In genomic region chr6:40779399-40779798, GRCh38 we compare ENCODE assay signal across 15 cellular contexts.
DNase-seq lines count a peak whose midpoint lies in the region; ATAC-seq and TF ChIP-seq lines count a peak whose summit lies in the region.
"Had no signal": no experiment of that assay in that cellular context is flagged by ENCODE, and none has a peak within 500 bp of the region (broad histone marks: within the 10 kb centered on the region; RNA-seq: fewer than 3 reads in every experiment).

No MANE protein-coding gene starts in this region.

- H3K27ac ChIP-seq in foreskin keratinocyte (no peak overlapping the region), lower lobe of right lung (no peak overlapping the region)
- H3K27ac ChIP-seq: Peyer's patch, upper lobe of right lung had no signal

- TF ChIP-seq CTCF in HFF-Myc (IDR thresholded peaks at IDR 0.05; ENCODE audit: low read depth, low read length, missing control alignments) (no peak), foreskin keratinocyte (conservative IDR thresholded peaks at IDR 0.05) (no peak), lower lobe of right lung (IDR thresholded peaks at IDR 0.05) (no peak)

- peak; percentile 70 for DNase-seq in 8988T
- DNase-seq in HFF-Myc (ENCODE audit: extremely low read depth, low read depth) = peak; percentile 7
- peak; percentile 11 for DNase-seq in amniotic epithelial cell (ENCODE audit: low read depth)
- peak; percentile 24 to 73 for DNase-seq in foreskin keratinocyte
- no peak for DNase-seq in lower lobe of right lung
- DNase-seq in GDM1 (lab: John Stamatoyannopoulos, UW) = no peak
- no peak for DNase-seq in NCI-H2196 (lab: John Stamatoyannopoulos, UW; ENCODE audit: unreplicated experiment)
- DNase-seq: activated CD8-positive, alpha-beta T cell treated with anti-CD3 and anti-CD28 coated beads for 36 hours; GOT3; head of caudate nucleus; NCI-H510A treated with DMSO at 0.1 percent for 48 hours; occipital lobe; Peyer's patch; upper lobe of right lung had no signal

- H3K27me3 ChIP-seq in foreskin keratinocyte (peaks cover 9% of the 10 kb centered on the region), lower lobe of right lung (ENCODE audit: low read depth) (peaks cover 4% of the 10 kb centered on the region)
- H3K27me3 ChIP-seq: Peyer's patch had no signal

- ATAC-seq in foreskin keratinocyte = peak; percentile 88
- ATAC-seq in lower lobe of right lung = no peak
- ATAC-seq in activated CD4-positive, CD25-positive, alpha-beta regulatory T cell treated with anti-CD3 and anti-CD28 coated beads, Interleukin-2, amount 50 U/mL, for 24 hours = no peak
- ATAC-seq: activated CD8-positive, alpha-beta T cell treated with anti-CD3 and anti-CD28 coated beads for 36 hours; upper lobe of right lung had no signal

- H3K4me1 ChIP-seq in foreskin keratinocyte (peaks cover 6% of the 10 kb centered on the region), lower lobe of right lung (no peaks in the 10 kb centered on the region)
- H3K4me1 ChIP-seq: Peyer's patch, upper lobe of right lung had no signal

- H3K9me3 ChIP-seq in lower lobe of right lung = no peaks in the 10 kb centered on the region
- H3K9me3 ChIP-seq: Peyer's patch, upper lobe of right lung had no signal

- intact Hi-C loops in lower lobe of right lung (cut with DNase I) = no loop called here

- no peaks in the 10 kb centered on the region for H3K36me3 ChIP-seq in lower lobe of right lung
- H3K36me3 ChIP-seq: Peyer's patch, upper lobe of right lung had no signal

- H3K4me3 ChIP-seq in HFF-Myc (replicated peaks; ENCODE audit: low read depth, low read length) (no peak overlapping the region), lower lobe of right lung (no peak overlapping the region)
- H3K4me3 ChIP-seq: Peyer's patch, upper lobe of right lung had no signal

Comparison
In these comparisons a context has a peak if more than half of its experiments do, and no peak if none do; other contexts are left out.
1. DNase-seq: peak in 8988T (single experiment), HFF-Myc (single experiment), amniotic epithelial cell (single experiment) and foreskin keratinocyte (2 of 2); none in lower lobe of right lung (single experiment), GDM1 (single experiment) and NCI-H2196 (single experiment).